In genomic region chr20:63626424-63627128, GRCh38 we compare ENCODE assay signal across 8 cellular contexts. TPM values are rescaled to one million over a fixed set of nuclear protein-coding genes. Genes with fewer than 3 reads are reported as not detected.
DNase-seq lines count a peak whose midpoint lies in the region; ATAC-seq, FAIRE-seq and TF ChIP-seq lines count a peak whose summit lies in the region.

Gene GMEB2 (minus strand): TSS chr20:63627101. CDS start chr20:63619397, 7,704 bp downstream.

- ATAC-seq in GM21381 (IDR thresholded peaks at IDR 0.05; ENCODE audit: unreplicated experiment) = peak; percentile 40
- ATAC-seq in pancreas = peak; percentile 36 to 65 (median 47)
- peak; percentile 50 for ATAC-seq in aorta (ENCODE audit: low FRiP score)

- peak within 1 kb of the TSS; percentile 91 for H3K27ac ChIP-seq in HUES48 (ENCODE audit: low read depth, low read length)
- peak within 1 kb of the TSS; percentile 97 for H3K27ac ChIP-seq in RWPE1
- H3K27ac ChIP-seq in pancreas = peak within 1 kb of the TSS; percentile 81 to 91 (median 88)
- peak within 1 kb of the TSS; percentile 76 to 97 for H3K27ac ChIP-seq in aorta (ENCODE audit: low read depth in 1 of 2, low read length in 2 of 2)

- peak within 1 kb of the TSS; percentile 86 for H3K9ac ChIP-seq in HUES48 (ENCODE audit: low read depth, low read length)

- intact Hi-C loops in head of caudate nucleus (cut with DNase I) (loop anchor here (2.0 to 10.0 kb wide), 3 partner anchors 32 to 116 kb away; partner anchors contain the start of genes PTK6 and RTEL1), pancreas (cut with DNase I) (no loop called here), aorta (cut with DNase I) (loop anchor here in 1 of 2 donors (2.0 to 10.0 kb wide), 2 partner anchors 112 to 268 kb away; partner anchors contain the start of genes DNAJC5 and SLC2A4RG)

- H3K36me3 ChIP-seq in HUES48 (ENCODE audit: control insufficient read depth, insufficient read depth, low read length) = no peaks in the 10 kb centered on the region
- no peaks in the 10 kb centered on the region for H3K36me3 ChIP-seq in pancreas
- no peaks in the 10 kb centered on the region for H3K36me3 ChIP-seq in aorta (ENCODE audit: control insufficient read depth in 1 of 2, insufficient read depth in 2 of 2, low read length in 1 of 2)

- H3K4me1 ChIP-seq in HUES48 (ENCODE audit: control insufficient read depth, insufficient read depth, low read length) (no peaks in the 10 kb centered on the region; the same call in 1 of the 2 replicates), pancreas (peaks cover 0 to 5% (median 4%) of the 10 kb centered on the region in 3 donors), aorta (ENCODE audit: control insufficient read depth in 1 of 2, insufficient read depth in 2 of 2, low read length in 2 of 2) (no peaks in the 10 kb centered on the region)

- peaks cover 44% of the 10 kb centered on the region for H3K4me1 Mint-ChIP-seq in activated naive CD4-positive, alpha-beta T cell treated with anti-CD3 and anti-CD28 coated beads, Interleukin-2, amount 10 ng/mL, durations not matched to agents 7 days and 5 days

- 1% methylated on average over 15 to 113 of the region's 114 CpGs for WGBS in pancreas, 2 donors
- whole genome bisulfite sequencing in aorta, 2 donors = 0 to 1% methylated on average over 14 to 114 of the region's 114 CpGs

- peaks cover 33% of the 10 kb centered on the region for H3K36me3 Mint-ChIP-seq in activated naive CD4-positive, alpha-beta T cell treated with anti-CD3 and anti-CD28 coated beads, Interleukin-2, amount 10 ng/mL, durations not matched to agents 7 days and 5 days

- FAIRE-seq in D721Med (lab: Jason Lieb, UNC) = no peak
- no peak for FAIRE-seq in pancreas (lab: Jason Lieb, UNC)

- POLR2A ChIA-PET in RWPE1 (lab: Yijun Ruan, JAX; ENCODE audit: low non-redundant PET) = interaction anchor here (0.6 to 1.5 kb wide), 10 partner anchors 8 to 354 kb away, joined by 3 to 7 read pairs (median 3); partner anchors contain the start of genes PRPF6, PTK6 and RTEL1

- peak within 1 kb of the TSS; percentile 99 for H3K4me3 Mint-ChIP-seq in activated naive CD4-positive, alpha-beta T cell treated with anti-CD3 and anti-CD28 coated beads, Interleukin-2, amount 10 ng/mL, durations not matched to agents 7 days and 5 days

- DNase-seq in D721Med (ENCODE audit: insufficient read length, low spot score) (peak; percentile 78), RWPE1 (ENCODE audit: low spot score) (peak; percentile 87), head of caudate nucleus (peak in 37 of 42 donors; percentile 42 to 88 (median 76)), pancreas (peak; percentile 70 to 89 (median 79)), aorta (peak; percentile 85 to 91)
- peak; percentile 74 for DNase-seq in activated naive CD4-positive, alpha-beta T cell treated with anti-CD3 and anti-CD28 coated beads, Interleukin-2, amount 10 ng/mL, durations not matched to agents 7 days and 5 days

- H3K9me3 Mint-ChIP-seq in activated naive CD4-positive, alpha-beta T cell treated with anti-CD3 and anti-CD28 coated beads, Interleukin-2, amount 10 ng/mL, durations not matched to agents 7 days and 5 days = no peaks in the 10 kb centered on the region

- CTCF ChIA-PET in RWPE1 (lab: Yijun Ruan, JAX) = interaction anchor here (0.6 to 1.0 kb wide), 3 partner anchors 46 to 179 kb away, joined by 3 to 4 read pairs (median 3); no protein-coding TSS in a partner anchor
- CTCF ChIA-PET in activated naive CD4-positive, alpha-beta T cell treated with anti-CD3 and anti-CD28 coated beads, Interleukin-2, amount 10 ng/mL, durations not matched to agents 7 days and 5 days (lab: Charles Lee) = interaction anchor here (0.7 to 2.4 kb wide), 4 partner anchors 8 to 89 kb away, joined by 3 to 17 read pairs (median 3); partner anchors contain the start of gene PTK6

- no peak for TF ChIP-seq CTCF in D721Med (IDR thresholded peaks at IDR 0.05; ENCODE audit: insufficient read depth, missing control alignments)
- TF ChIP-seq CTCF in RWPE1 (conservative IDR thresholded peaks at IDR 0.05; ENCODE audit: low read depth) = no peak
- TF ChIP-seq CTCF in pancreas (IDR thresholded peaks at IDR 0.05) = no peak

- peak within 1 kb of the TSS; percentile 97 for H3K4me3 ChIP-seq in HUES48 (ENCODE audit: low read depth, low read length)
- peak within 1 kb of the TSS; percentile 81 to 97 (median 89) for H3K4me3 ChIP-seq in pancreas
- H3K4me3 ChIP-seq in aorta (ENCODE audit: low read length in 2 of 2) = peak within 1 kb of the TSS; percentile 79 to 95

- H3K27me3 Mint-ChIP-seq in activated naive CD4-positive, alpha-beta T cell treated with anti-CD3 and anti-CD28 coated beads, Interleukin-2, amount 10 ng/mL, durations not matched to agents 7 days and 5 days = no peaks in the 10 kb centered on the region

- H3K27me3 ChIP-seq in HUES48 (ENCODE audit: control insufficient read depth, insufficient read depth, low read length) = no peaks in the 10 kb centered on the region
- no peaks in the 10 kb centered on the region for H3K27me3 ChIP-seq in pancreas
- no peaks in the 10 kb centered on the region for H3K27me3 ChIP-seq in aorta (ENCODE audit: control insufficient read depth in 1 of 2, insufficient read depth in 2 of 2, low read length in 1 of 2)

- H3K27ac Mint-ChIP-seq in activated naive CD4-positive, alpha-beta T cell treated with anti-CD3 and anti-CD28 coated beads, Interleukin-2, amount 10 ng/mL, durations not matched to agents 7 days and 5 days = peak within 1 kb of the TSS; percentile 98

- H3K9me3 ChIP-seq in HUES48 (ENCODE audit: control insufficient read depth, insufficient read depth, low read length) (no peaks in the 10 kb centered on the region), pancreas (no peaks in the 10 kb centered on the region), aorta (ENCODE audit: control insufficient read depth, low read length) (no peaks in the 10 kb centered on the region)

RNA-seq across cellular contexts. Expression of gene GMEB2, which starts in this region (rescaled TPM):
- total RNA-seq in pancreas (1 to 10 TPM; 4.1 to 8.2 (median 5.2) TPM), aorta (10 to 100 TPM; 10.2 to 10.3 TPM)
- polyA plus RNA-seq in pancreas (10 to 100 TPM in 1 of 2 donors, 1 to 10 TPM in 1; 8.8 to 10.4 TPM), aorta (1 to 10 TPM; 3.9 to 9.6 TPM)

Comparison
In these comparisons a context has a peak if more than half of its experiments do, and no peak if none do; other contexts are left out.
1. Peak in every context shown above with its lines: DNase-seq, ATAC-seq, H3K4me3 ChIP-seq and H3K27ac ChIP-seq.